18 cellular contexts compared by ENCODE assay signal in the genomic region with DNA sequence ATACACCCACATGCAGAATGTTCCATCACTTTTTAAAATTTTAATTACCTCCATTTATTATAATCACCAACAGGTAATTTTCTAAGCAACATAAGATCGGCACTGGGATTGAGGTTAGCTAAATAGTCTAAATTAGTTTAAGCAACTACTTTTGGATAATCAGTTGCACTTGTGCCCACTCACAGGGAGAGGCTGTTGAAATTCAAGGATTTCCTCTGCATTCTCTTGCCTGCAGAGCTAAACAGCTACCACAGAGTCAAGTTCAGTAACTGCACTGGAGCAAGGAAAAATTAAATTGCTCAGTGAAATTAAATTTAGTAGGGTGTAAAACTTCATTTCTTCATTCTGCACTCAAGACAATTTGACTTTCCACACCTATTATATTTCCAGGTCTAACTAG.
"Had no signal": no experiment of that assay in that cellular context is flagged by ENCODE, and none has a peak within 500 bp of the region (broad histone marks: within the 10 kb centered on the region; RNA-seq: fewer than 3 reads in every experiment).

No MANE protein-coding gene starts in this region.

- H3K4me1 ChIP-seq: adrenal gland, prostate gland, uterus had no signal

- H3K36me3 Mint-ChIP-seq: activated naive CD4-positive, alpha-beta T cell treated with anti-CD3 and anti-CD28 coated beads, Interleukin-2, amount 50 U/mL, for 24 hours; naive thymus-derived CD4-positive, alpha-beta T cell had no signal

- H3K4me3 ChIP-seq: adrenal gland, hepatocyte, neural progenitor cell, prostate gland, right atrium auricular region, transverse colon, uterus had no signal

- ATAC-seq: activated CD4-positive, alpha-beta T cell treated with anti-CD3 and anti-CD28 coated beads for 36 hours; esophagus mucosa; naive thymus-derived CD4-positive, alpha-beta T cell had no signal

- H3K27me3 ChIP-seq: adrenal gland, hepatocyte, neural progenitor cell, right atrium auricular region, transverse colon, uterus had no signal

- H3K27ac Mint-ChIP-seq: activated CD4-positive, alpha-beta T cell treated with anti-CD3 and anti-CD28 coated beads for 36 hours; activated naive CD4-positive, alpha-beta T cell treated with anti-CD3 and anti-CD28 coated beads, Interleukin-2, amount 50 U/mL, for 24 hours; naive thymus-derived CD4-positive, alpha-beta T cell; neural progenitor cell; stimulated activated naive CD8-positive, alpha-beta T cell treated with anti-CD3 and anti-CD28 coated beads, Interleukin-15, Interleukin-2, amounts not matched to agents 100 ng/mL and 50 ng/mL, for 24 hours had no signal

- H3K36me3 ChIP-seq: adrenal gland, neural progenitor cell, prostate gland, right atrium auricular region, transverse colon, uterus had no signal

- H3K9me3 Mint-ChIP-seq: activated naive CD4-positive, alpha-beta T cell treated with anti-CD3 and anti-CD28 coated beads, Interleukin-2, amount 50 U/mL, for 24 hours; naive thymus-derived CD4-positive, alpha-beta T cell; neural progenitor cell; stimulated activated naive CD8-positive, alpha-beta T cell treated with anti-CD3 and anti-CD28 coated beads, Interleukin-15, Interleukin-2, amounts not matched to agents 100 ng/mL and 50 ng/mL, for 24 hours had no signal

- H3K4me3 Mint-ChIP-seq: activated CD4-positive, alpha-beta T cell treated with anti-CD3 and anti-CD28 coated beads for 36 hours; activated naive CD4-positive, alpha-beta T cell treated with anti-CD3 and anti-CD28 coated beads, Interleukin-2, amount 50 U/mL, for 24 hours; naive thymus-derived CD4-positive, alpha-beta T cell; neural progenitor cell; stimulated activated naive CD8-positive, alpha-beta T cell treated with anti-CD3 and anti-CD28 coated beads, Interleukin-15, Interleukin-2, amounts not matched to agents 100 ng/mL and 50 ng/mL, for 24 hours had no signal

- H3K27ac ChIP-seq: adrenal gland, hepatocyte, neural progenitor cell, prostate gland, right atrium auricular region, transverse colon, uterus had no signal

- DNase-seq: activated CD4-positive, alpha-beta T cell treated with anti-CD3 and anti-CD28 coated beads for 36 hours; activated CD4-positive, alpha-beta T cell treated with anti-CD3 and anti-CD28 coated beads, Interleukin-2, amount 50 U/mL, for 48 hours; activated gamma-delta T cell; adrenal gland; cerebellar nuclear complex; cortex of kidney; effector CD4-positive, alpha-beta T cell; mesendoderm; naive thymus-derived CD4-positive, alpha-beta T cell; transverse colon; uterus had no signal

- H3K9me3 ChIP-seq: adrenal gland, prostate gland, right atrium auricular region, transverse colon, uterus had no signal
